In the genomic region with DNA sequence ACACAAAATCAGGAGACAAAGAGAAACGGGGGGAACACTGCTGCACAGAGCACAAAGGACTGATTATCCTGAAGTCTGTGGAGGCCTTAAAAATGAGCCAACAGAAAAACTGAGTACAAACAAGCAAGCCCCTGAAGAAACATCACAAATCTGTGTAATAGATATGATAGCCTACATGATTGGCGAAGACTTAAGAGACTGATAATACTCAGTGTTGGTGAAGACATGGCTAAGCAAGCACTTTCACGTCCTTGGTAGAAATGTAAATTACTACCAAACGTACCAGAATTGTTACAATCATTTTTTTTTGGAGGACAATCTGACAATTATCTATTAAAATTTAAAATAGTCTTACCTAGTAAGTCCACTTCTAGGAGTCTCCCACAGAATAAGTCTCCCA, we compare ENCODE assay signal across 31 cellular contexts.
"Had no signal": no experiment of that assay in that cellular context is flagged by ENCODE, and none has a peak within 500 bp of the region (broad histone marks: within the 10 kb centered on the region; RNA-seq: fewer than 3 reads in every experiment).

No MANE protein-coding gene starts in this region.

- H3K9me3 ChIP-seq: neutrophil, pancreas, prostate gland, suprapubic skin, testis, tibial artery, transverse colon, upper lobe of right lung, uterus had no signal

- ATAC-seq: naive thymus-derived CD8-positive, alpha-beta T cell; natural killer cell treated with Interleukin-12 subunit alpha and Interleukin-12 subunit beta and Interleukin-15 and Interleukin-18, amount 100 ng/mL, for 72 hours; pancreas; right cardiac atrium; sciatic nerve; stimulated activated memory B cell treated with anti-CD40 and anti-IgM and Interleukin-4, amounts not matched to agents 10 μg/mL and 1 μg/mL and 100 μg/mL, for 72 hours; stimulated activated naive CD8-positive, alpha-beta T cell treated with anti-CD3 and anti-CD28 coated beads, Interleukin-15, amount 100 ng/mL, for 72 hours; stimulated activated naive CD8-positive, alpha-beta T cell treated with anti-CD3 and anti-CD28 coated beads, Interleukin-15, Interleukin-2, amounts not matched to agents 100 U/mL and 50 U/mL, for 24 hours; upper lobe of right lung had no signal

- DNase-seq: naive thymus-derived CD8-positive, alpha-beta T cell; nephron progenitor cell; nucleus accumbens; pancreas; retina; right cardiac atrium; spleen; stimulated activated CD4-positive, alpha-beta T cell treated with anti-CD3 and anti-CD28 coated beads, Interleukin-12 subunit alpha, Interleukin-12 subunit beta, amount 100 ng/mL, for 4 hours; stimulated activated CD4-positive, alpha-beta T cell treated with anti-CD3 and anti-CD28 coated beads, Interleukin-1b, Interleukin-23, amount 100 ng/mL, for 48 hours; stimulated activated CD4-positive, alpha-beta T cell treated with anti-CD3 and anti-CD28 coated beads, Interleukin-4, amount 100 ng/mL, for 1 hour; stimulated activated CD4-positive, alpha-beta T cell treated with anti-CD3 and anti-CD28 coated beads, Interleukin-4, amount 100 ng/mL, for 4 hours; stimulated activated CD8-positive, alpha-beta memory T cell treated with anti-CD3 and anti-CD28 coated beads, Interleukin-4, amount 100 ng/mL, for 48 hours; stimulated activated naive CD4-positive, alpha-beta T cell; stimulated activated naive CD8-positive, alpha-beta T cell treated with anti-CD3 and anti-CD28 coated beads, Interleukin-15, amount 100 ng/mL, for 72 hours; stimulated activated naive CD8-positive, alpha-beta T cell treated with anti-CD3 and anti-CD28 coated beads, Interleukin-15, Interleukin-2, amounts not matched to agents 100 U/mL and 50 U/mL, for 24 hours; substantia nigra; testis; transverse colon; upper lobe of right lung; uterus had no signal

- H3K27ac ChIP-seq: neutrophil, pancreas, prostate gland, skin epidermis, spleen, suprapubic skin, testis, tibial artery, transverse colon, upper lobe of right lung, uterus had no signal

- FAIRE-seq: pancreas had no signal

- H3K27me3 ChIP-seq: neutrophil, pancreas, spleen, suprapubic skin, testis, tibial artery, transverse colon, upper lobe of right lung, uterus had no signal

- H3K36me3 Mint-ChIP-seq: natural killer cell treated with Interleukin-12 subunit alpha and Interleukin-12 subunit beta and Interleukin-15 and Interleukin-18, amount 100 ng/mL, for 72 hours; stimulated activated memory B cell treated with anti-CD40 and anti-IgM and Interleukin-4, amounts not matched to agents 10 μg/mL and 1 μg/mL and 100 μg/mL, for 72 hours had no signal

- H3K27me3 Mint-ChIP-seq: naive thymus-derived CD8-positive, alpha-beta T cell; natural killer cell treated with Interleukin-12 subunit alpha and Interleukin-12 subunit beta and Interleukin-15 and Interleukin-18, amount 100 ng/mL, for 72 hours; stimulated activated memory B cell treated with anti-CD40 and anti-IgM and Interleukin-4, amounts not matched to agents 10 μg/mL and 1 μg/mL and 100 μg/mL, for 72 hours; stimulated activated naive CD8-positive, alpha-beta T cell treated with anti-CD3 and anti-CD28 coated beads, Interleukin-15, amount 100 ng/mL, for 72 hours had no signal

- H3K4me3 Mint-ChIP-seq: naive thymus-derived CD8-positive, alpha-beta T cell; natural killer cell treated with Interleukin-12 subunit alpha and Interleukin-12 subunit beta and Interleukin-15 and Interleukin-18, amount 100 ng/mL, for 72 hours; nephron progenitor cell; neural crest cell; stimulated activated memory B cell treated with anti-CD40 and anti-IgM and Interleukin-4, amounts not matched to agents 10 μg/mL and 1 μg/mL and 100 μg/mL, for 72 hours; stimulated activated naive CD8-positive, alpha-beta T cell treated with anti-CD3 and anti-CD28 coated beads, Interleukin-15, amount 100 ng/mL, for 72 hours; type B pancreatic cell had no signal

- H3K9me3 Mint-ChIP-seq: stimulated activated memory B cell treated with anti-CD40 and anti-IgM and Interleukin-4, amounts not matched to agents 10 μg/mL and 1 μg/mL and 100 μg/mL, for 72 hours; type B pancreatic cell had no signal

- H3K4me1 Mint-ChIP-seq: neural crest cell; stimulated activated naive CD8-positive, alpha-beta T cell treated with anti-CD3 and anti-CD28 coated beads, Interleukin-15, amount 100 ng/mL, for 72 hours had no signal

- H3K4me3 ChIP-seq: pancreas, prostate gland, skin epidermis, smooth muscle cell, spleen, suprapubic skin, testis, tibial artery, transverse colon, upper lobe of right lung, uterus had no signal

- H3K36me3 ChIP-seq: neutrophil, pancreas, prostate gland, spleen, suprapubic skin, tibial artery, transverse colon, upper lobe of right lung, uterus had no signal

- H3K4me2 ChIP-seq: smooth muscle cell had no signal

- H3K27ac Mint-ChIP-seq: naive thymus-derived CD8-positive, alpha-beta T cell; nephron progenitor cell; stimulated activated memory B cell treated with anti-CD40 and anti-IgM and Interleukin-4, amounts not matched to agents 10 μg/mL and 1 μg/mL and 100 μg/mL, for 72 hours; stimulated activated naive CD8-positive, alpha-beta T cell treated with anti-CD3 and anti-CD28 coated beads, Interleukin-15, amount 100 ng/mL, for 72 hours; type B pancreatic cell had no signal

- H3K4me1 ChIP-seq: prostate gland, tibial artery, transverse colon, upper lobe of right lung, uterus had no signal
